In genomic region chr17:44947461-44948314, GRCh38 we compare ENCODE assay signal across 8 cellular contexts. TPM values are rescaled to one million over a fixed set of nuclear protein-coding genes. Genes with fewer than 3 reads are reported as not detected.
DNase-seq lines count a peak whose midpoint lies in the region; ATAC-seq, FAIRE-seq and TF ChIP-seq lines count a peak whose summit lies in the region.

Gene KIF18B (minus strand): TSS chr17:44947773. CDS start chr17:44936344, 11,429 bp downstream.

- H3K36me3 Mint-ChIP-seq in T-helper 1 cell treated with Interleukin-12 subunit alpha and Interleukin-12 subunit beta and Interleukin-4 antibody, amounts not matched to agents 30 μg/mL and 1 μg/mL, for 36 hours (ENCODE audit: low read depth), result peaks cover 10% of the 10 kb centered on the region

- H3K9me3 ChIP-seq in left ventricle myocardium inferior (replicated peaks), result no peaks in the 10 kb centered on the region
- H3K9me3 ChIP-seq in prostate gland, result no peaks in the 10 kb centered on the region

- TF ChIP-seq CTCF in GM13977 (IDR thresholded peaks at IDR 0.05; ENCODE audit: extremely low read depth, insufficient read depth, missing control alignments) (no peak), left ventricle myocardium inferior (IDR thresholded peaks at IDR 0.05; ENCODE audit: borderline replicate concordance) (no peak), prostate gland (IDR thresholded peaks at IDR 0.05) (peak in 1 of 4 experiments; percentile 11)

- peak within 1 kb of the TSS; percentile 95 for H3K27ac Mint-ChIP-seq in T-helper 1 cell treated with Interleukin-12 subunit alpha and Interleukin-12 subunit beta and Interleukin-4 antibody, amounts not matched to agents 30 μg/mL and 1 μg/mL, for 36 hours

- peak; percentile 52 for TF ChIP-seq POLR2A in prostate gland (IDR thresholded peaks at IDR 0.05)

- peak; percentile 80 for FAIRE-seq in urothelium cell line (lab: Jason Lieb, UNC)

- H3K9me3 Mint-ChIP-seq in T-helper 1 cell treated with Interleukin-12 subunit alpha and Interleukin-12 subunit beta and Interleukin-4 antibody, amounts not matched to agents 30 μg/mL and 1 μg/mL, for 36 hours, result no peaks in the 10 kb centered on the region

- 2% methylated on average over 54 of the region's 62 CpGs for WGBS in prostate gland

- peak within 1 kb of the TSS; percentile 78 for H3K27ac ChIP-seq in left ventricle myocardium inferior (replicated peaks)
- H3K27ac ChIP-seq in prostate gland, result peak within 1 kb of the TSS in 1 of 2 donors; percentile 60

- ATAC-seq in HG02870 (IDR thresholded peaks at IDR 0.05; ENCODE audit: unreplicated experiment), result peak; percentile 92

- H3K27me3 Mint-ChIP-seq in T-helper 1 cell treated with Interleukin-12 subunit alpha and Interleukin-12 subunit beta and Interleukin-4 antibody, amounts not matched to agents 30 μg/mL and 1 μg/mL, for 36 hours (ENCODE audit: low read depth), result no peaks in the 10 kb centered on the region

- in situ Hi-C loops in GM13977 (cut with MboI; ENCODE audit: low pct_unique_long_range_greater_than_20kb, low sequenced_read_pairs, unreplicated experiment), result no loop called here

- H3K36me3 ChIP-seq in left ventricle myocardium inferior (no peaks in the 10 kb centered on the region), prostate gland (no peaks in the 10 kb centered on the region)

- H3K27me3 ChIP-seq in left ventricle myocardium inferior (ENCODE audit: low read depth) (no peaks in the 10 kb centered on the region), prostate gland (replicated peaks; ENCODE audit: insufficient read depth) (no peaks in the 10 kb centered on the region)

- DNase-seq in GM13977 (ENCODE audit: low spot score), result peak; percentile 98
- DNase-seq in NCI-H1694 treated with DMSO at 0.1 percent for 48 hours (lab: John Stamatoyannopoulos, UW), result peak; percentile 97
- DNase-seq in amniotic stem cell (lab: John Stamatoyannopoulos, UW), result peak; percentile 87
- peak; percentile 84 for DNase-seq in left ventricle myocardium inferior
- DNase-seq in prostate gland (ENCODE audit: low spot score), result peak; percentile 85
- DNase-seq in urothelium cell line (ENCODE audit: low spot score), result peak; percentile 98

- peaks cover 19% of the 10 kb centered on the region for H3K4me1 Mint-ChIP-seq in T-helper 1 cell treated with Interleukin-12 subunit alpha and Interleukin-12 subunit beta and Interleukin-4 antibody, amounts not matched to agents 30 μg/mL and 1 μg/mL, for 36 hours (ENCODE audit: low read depth)

- H3K4me1 ChIP-seq in left ventricle myocardium inferior (peaks cover 16% of the 10 kb centered on the region), prostate gland (replicated peaks) (peaks cover 3% of the 10 kb centered on the region)

- H3K4me3 ChIP-seq in left ventricle myocardium inferior (peak within 1 kb of the TSS; percentile 69), prostate gland (peak within 1 kb of the TSS; percentile 43 to 45)

- H3K4me3 Mint-ChIP-seq in T-helper 1 cell treated with Interleukin-12 subunit alpha and Interleukin-12 subunit beta and Interleukin-4 antibody, amounts not matched to agents 30 μg/mL and 1 μg/mL, for 36 hours, result peak within 1 kb of the TSS; percentile 94

- intact Hi-C loops in left ventricle myocardium inferior (cut with micrococcal nuclease), result no loop called here
- intact Hi-C loops in prostate gland (cut with DNase I), result no loop called here

RNA-seq across cellular contexts. Expression of gene KIF18B, which starts in this region (rescaled TPM):
- total RNA-seq in left ventricle myocardium inferior (0.49 TPM), prostate gland (1 to 10 TPM; 1.8 to 2.5 TPM)

Comparison
In these comparisons a context has a peak if more than half of its experiments do, and no peak if none do; other contexts are left out.
1. Peak in DNase-seq, H3K4me3 ChIP-seq and H3K27ac ChIP-seq in left ventricle myocardium inferior; RNA of the gene not detected or under 1 TPM.